Comparison of ENCODE assay signal across 10 cellular contexts in genomic region chr18:23645561-23645960, GRCh38. TPM values are rescaled to one million over a fixed set of nuclear protein-coding genes. Genes with fewer than 3 reads are reported as not detected.
"Had no signal": no experiment of that assay in that cellular context is flagged by ENCODE, and none has a peak within 500 bp of the region (broad histone marks: within the 10 kb centered on the region; RNA-seq: fewer than 3 reads in every experiment).

No MANE protein-coding gene starts in this region.

- H3K27ac Mint-ChIP-seq: HFFc6, IgD-negative memory B cell had no signal

- ATAC-seq: HCT116, HepG2 had no signal

- H3K36me3 ChIP-seq: HAP-1 had no signal

- H3K4me3 ChIP-seq: GM23248, HAP-1 had no signal

- DNase-seq: GM23248, GOT3, H7, HFFc6 had no signal

- H2AFZ ChIP-seq: GM23248 had no signal

- H3K36me3 Mint-ChIP-seq: IgD-negative memory B cell had no signal

- H3K4me3 Mint-ChIP-seq: HFFc6, IgD-negative memory B cell had no signal

- H3K9ac ChIP-seq: GM23248 had no signal

- H3K27ac ChIP-seq: GM23248, HL-60 had no signal

- H3K4me1 Mint-ChIP-seq: IgD-negative memory B cell had no signal

- H3K9me3 ChIP-seq: HAP-1 had no signal

RNA-seq across cellular contexts. Expression of gene ANKRD29, which starts 17.1 kb away (rescaled TPM):
- total RNA-seq: HepG2, HT1080 had no signal
- polyA plus RNA-seq: HepG2, IgD-negative memory B cell had no signal

RNA-seq across cellular contexts. Expression of gene LAMA3, which starts 43.7 kb away (rescaled TPM):
- polyA plus RNA-seq: IgD-negative memory B cell had no signal
